ENCODE assay signal across 14 cellular contexts in the genomic region with DNA sequence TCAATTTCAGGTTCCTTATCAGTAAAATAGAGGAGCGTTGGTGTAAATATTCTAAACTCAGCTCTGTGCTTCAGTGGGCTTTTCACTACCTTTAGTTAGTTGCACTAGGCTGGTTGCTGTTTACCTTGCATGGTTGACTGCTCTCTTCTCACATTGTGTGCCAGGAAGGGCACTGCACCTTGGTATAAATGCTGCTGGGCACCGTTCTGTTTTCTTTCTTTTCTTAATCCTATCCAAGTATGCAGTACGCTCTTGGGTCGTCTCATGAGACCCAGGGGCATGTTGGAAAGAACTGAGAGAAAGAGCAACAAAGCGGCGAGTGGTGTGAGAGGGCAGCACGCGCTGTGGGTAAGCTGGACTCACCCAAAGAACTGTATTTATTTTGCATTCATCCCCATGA. TPM values are rescaled to one million over a fixed set of nuclear protein-coding genes. Genes with fewer than 3 reads are reported as not detected.
A peak's percentile ranks its signal among the peaks of the same experiment; 100 is the strongest.
DNase-seq lines count a peak whose midpoint lies in the region; ATAC-seq, FAIRE-seq and TF ChIP-seq lines count a peak whose summit lies in the region.
"Had no signal": no experiment of that assay in that cellular context is flagged by ENCODE, and none has a peak within 500 bp of the region (broad histone marks: within the 10 kb centered on the region; RNA-seq: fewer than 3 reads in every experiment).

No MANE protein-coding gene starts in this region.

- no peak for DNase-seq in GM12892 (ENCODE audit: insufficient read length)
- peak; percentile 46 to 88 (median 69) for DNase-seq in NCI-H1417 (lab: John Stamatoyannopoulos, UW)
- peak; percentile 50 to 68 for DNase-seq in NCI-H526 (lab: John Stamatoyannopoulos, UW)
- peak; percentile 42 for DNase-seq in kidney glomerular epithelial cell (lab: John Stamatoyannopoulos, UW)
- DNase-seq in H4 (ENCODE audit: low spot score), result no peak
- DNase-seq in pons (ENCODE audit: low spot score), result no peak
- DNase-seq in COLO829 (ENCODE audit: low spot score), result no peak
- DNase-seq: activated CD4-positive, alpha-beta T cell treated with anti-CD3 and anti-CD28 coated beads for 1 hour; activated naive CD8-positive, alpha-beta T cell treated with anti-CD3 and anti-CD28 coated beads, Interleukin-2, amount 10 ng/mL, durations not matched to agents 7 days and 5 days; left cardiac atrium; T-helper 17 cell had no signal

- no peak for TF ChIP-seq POLR2A in GM12892 (IDR thresholded peaks at IDR 0.05; ENCODE audit: low read depth, low read length)

- no peak for ATAC-seq in HG03460 (IDR thresholded peaks at IDR 0.05; ENCODE audit: unreplicated experiment)
- ATAC-seq: K562, left cardiac atrium, T-helper 17 cell had no signal

- FAIRE-seq in GM12892 (lab: Jason Lieb, UNC), result peak; percentile 58
- FAIRE-seq: K562 had no signal

RNA-seq across cellular contexts. Expression of a gene that starts 22.4 kb away (rescaled TPM):
- 8.6 TPM for polyA plus RNA-seq in GM12892 (2012; ENCODE audit: missing spikeins)
- total RNA-seq in H4 (2014; rRNA removed; shearing (Covaris generic)), result not detected in 2 replicates
- total RNA-seq: activated naive CD8-positive, alpha-beta T cell treated with anti-CD3 and anti-CD28 coated beads, Interleukin-2, amount 10 ng/mL, durations not matched to agents 7 days and 5 days; K562; pulmonary artery endothelial cell; T-helper 17 cell had no signal

Comparison
In these comparisons a context has a peak if more than half of its experiments do, and no peak if none do; other contexts are left out.
1. DNase-seq: peak in NCI-H1417 (3 of 3), NCI-H526 (2 of 2) and kidney glomerular epithelial cell (single experiment); none in GM12892 (single experiment), H4 (single experiment), pons (single experiment) and COLO829 (single experiment).